ENCODE assay signal across 8 cellular contexts in genomic region chr22:23218867-23219251, GRCh38. TPM values are rescaled to one million over a fixed set of nuclear protein-coding genes. Genes with fewer than 3 reads are reported as not detected.
DNase-seq lines count a peak whose midpoint lies in the region; ATAC-seq and TF ChIP-seq lines count a peak whose summit lies in the region.

No MANE protein-coding gene starts in this region.

- H3K9me3 ChIP-seq in SJSA1 (replicated peaks) (no peaks in the 10 kb centered on the region), gastroesophageal sphincter (no peaks in the 10 kb centered on the region)

- H3K27me3 ChIP-seq in SJSA1 (replicated peaks) (no peaks in the 10 kb centered on the region), gastroesophageal sphincter (no peaks in the 10 kb centered on the region)

- no peak for TF ChIP-seq POLR2A in gastroesophageal sphincter (IDR thresholded peaks at IDR 0.05)

- DNase-seq in CD1c-positive myeloid dendritic cell (ENCODE audit: extremely low spot score), result peak; percentile 35
- peak; percentile 61 for DNase-seq in HuH-7.5 (ENCODE audit: low spot score)
- DNase-seq in SJSA1 (ENCODE audit: low read depth in 1 of 2, low spot score in 2 of 2), result peak; percentile 78 to 79
- DNase-seq in retina, result peak; percentile 71
- DNase-seq in activated CD8-positive, alpha-beta memory T cell treated with anti-CD3 and anti-CD28 coated beads for 24 hours, result no peak

- H3K4me3 ChIP-seq in SJSA1, result no peak overlapping the region
- no peak overlapping the region for H3K4me3 ChIP-seq in gastroesophageal sphincter

- H3K36me3 ChIP-seq in SJSA1 (peaks cover 3% of the 10 kb centered on the region; the same call in 1 of the 2 replicates), gastroesophageal sphincter (no peaks in the 10 kb centered on the region)

- TF ChIP-seq EP300 in gastroesophageal sphincter (IDR thresholded peaks at IDR 0.05), result no peak

- 40 to 53% methylated on average over 1 to 2 of the region's 11 CpGs for WGBS in gastroesophageal sphincter (ENCODE audit: low coverage in 1 of 2), 2 donors

- peak; percentile 34 for ATAC-seq in gastroesophageal sphincter
- no peak for ATAC-seq in GM21576 (IDR thresholded peaks at IDR 0.05; ENCODE audit: unreplicated experiment)
- no peak for ATAC-seq in GM21447 (IDR thresholded peaks at IDR 0.05; ENCODE audit: unreplicated experiment)

- H3K27ac ChIP-seq in SJSA1 (no peak overlapping the region), gastroesophageal sphincter (peak overlapping the region in 3 of 4 donors; percentile 55 to 75 (median 60))

- H3K4me1 ChIP-seq in SJSA1 (replicated peaks) (peaks cover 63% of the 10 kb centered on the region), gastroesophageal sphincter (peaks cover 0 to 100% (median 48%) of the 10 kb centered on the region in 3 donors)

- TF ChIP-seq CTCF in gastroesophageal sphincter (IDR thresholded peaks at IDR 0.05), result no peak

RNA-seq across cellular contexts. Expression of gene BCR, which starts 38.5 kb away (rescaled TPM):
- 27.0 and 28.6 TPM in 2 replicates for total RNA-seq in SJSA1 (2014; rRNA removed; shearing (Covaris generic))
- total RNA-seq in gastroesophageal sphincter, result 10 to 100 TPM; 39.2 to 81.1 (median 46.2) TPM
